ENCODE assay signal across 14 cellular contexts in genomic region chr4:138406881-138407280, GRCh38.
A peak's percentile ranks its signal among the peaks of the same experiment; 100 is the strongest.
DNase-seq lines count a peak whose midpoint lies in the region; ATAC-seq, FAIRE-seq and TF ChIP-seq lines count a peak whose summit lies in the region.
"Had no signal": no experiment of that assay in that cellular context is flagged by ENCODE, and none has a peak within 500 bp of the region (broad histone marks: within the 10 kb centered on the region; RNA-seq: fewer than 3 reads in every experiment).

No MANE protein-coding gene starts in this region.

- H3K4me2 ChIP-seq in DND-41 (ENCODE audit: insufficient read depth, low read length): no peak overlapping the region
- no peak overlapping the region for H3K4me2 ChIP-seq in neural progenitor cell

- H3K36me3 Mint-ChIP-seq in neural progenitor cell: peaks cover 4% of the 10 kb centered on the region
- no peaks in the 10 kb centered on the region for H3K36me3 Mint-ChIP-seq in naive thymus-derived CD8-positive, alpha-beta T cell

- peak; percentile 98 for FAIRE-seq in endometrium (lab: Jason Lieb, UNC)
- FAIRE-seq: pancreas had no signal

- H3K27me3 ChIP-seq in DND-41 (ENCODE audit: insufficient read depth, low read length, poor library complexity): no peaks in the 10 kb centered on the region
- H3K27me3 ChIP-seq in neural progenitor cell: peaks cover 6% of the 10 kb centered on the region
- H3K27me3 ChIP-seq: pancreas had no signal

- H3K9me3 Mint-ChIP-seq in neural progenitor cell: peaks cover 4% of the 10 kb centered on the region
- H3K9me3 Mint-ChIP-seq in naive thymus-derived CD8-positive, alpha-beta T cell: no peaks in the 10 kb centered on the region
- H3K9me3 Mint-ChIP-seq: activated T-helper 2 cell treated with anti-CD3 and anti-CD28 coated beads, Interferon-gamma antibody, Interleukin-2, Interleukin-4, amounts not matched to agents 10 μg/mL and 5 μg/mL and 100 μg/mL, durations not matched to agents 14 hours and 24 hours and 36 hours had no signal

- H3K9ac ChIP-seq in DND-41 (ENCODE audit: low read depth, low read length): no peak overlapping the region
- no peak overlapping the region for H3K9ac ChIP-seq in neural progenitor cell

- no peaks in the 10 kb centered on the region for H3F3A ChIP-seq in neural progenitor cell (ENCODE audit: low read depth)

- H3K4me1 Mint-ChIP-seq in neural progenitor cell: peaks cover 12% of the 10 kb centered on the region
- H3K4me1 Mint-ChIP-seq in naive thymus-derived CD8-positive, alpha-beta T cell: no peaks in the 10 kb centered on the region

- H3K4me1 ChIP-seq in DND-41 (ENCODE audit: insufficient read depth, low read length) (no peaks in the 10 kb centered on the region), neural progenitor cell (no peaks in the 10 kb centered on the region)

- H3K27ac ChIP-seq in DND-41 (ENCODE audit: low read length) (no peak overlapping the region), neural progenitor cell (no peak overlapping the region), caudate nucleus (ENCODE audit: low read depth, low read length) (no peak overlapping the region)
- H3K27ac ChIP-seq: lower lobe of right lung, pancreas had no signal

- DNase-seq in DND-41: no peak
- DNase-seq in MV-4-11 (lab: John Stamatoyannopoulos, UW): peak; percentile 76
- no peak for DNase-seq in neural progenitor cell (ENCODE audit: low spot score)
- DNase-seq in activated CD8-positive, alpha-beta memory T cell treated with anti-CD3 and anti-CD28 coated beads for 24 hours: no peak
- DNase-seq in SK-N-DZ (ENCODE audit: low spot score): no peak
- no peak for DNase-seq in naive thymus-derived CD8-positive, alpha-beta T cell
- no peak for DNase-seq in caudate nucleus (lab: John Stamatoyannopoulos, UW)
- DNase-seq: activated CD4-positive, alpha-beta T cell treated with anti-CD3 and anti-CD28 coated beads, Interleukin-2, amount 50 U/mL, for 1 hour; hypothalamus; lower lobe of right lung; NCI-H2107; pancreas had no signal

- H3K27ac Mint-ChIP-seq in neural progenitor cell: no peak overlapping the region
- no peak overlapping the region for H3K27ac Mint-ChIP-seq in naive thymus-derived CD8-positive, alpha-beta T cell
- H3K27ac Mint-ChIP-seq: activated T-helper 2 cell treated with anti-CD3 and anti-CD28 coated beads, Interferon-gamma antibody, Interleukin-2, Interleukin-4, amounts not matched to agents 10 μg/mL and 5 μg/mL and 100 μg/mL, durations not matched to agents 14 hours and 24 hours and 36 hours had no signal

- H3K4me3 Mint-ChIP-seq in neural progenitor cell: no peak overlapping the region
- H3K4me3 Mint-ChIP-seq in naive thymus-derived CD8-positive, alpha-beta T cell: no peak overlapping the region

- H3K9me3 ChIP-seq in DND-41 (ENCODE audit: insufficient read depth, low read length, severe bottlenecking) (no peaks in the 10 kb centered on the region), neural progenitor cell (ENCODE audit: low read depth) (no peaks in the 10 kb centered on the region)
- H3K9me3 ChIP-seq: lower lobe of right lung, pancreas had no signal

- H4K20me1 ChIP-seq in DND-41 (ENCODE audit: insufficient read depth, low read length): no peaks in the 10 kb centered on the region
- H4K20me1 ChIP-seq in neural progenitor cell (ENCODE audit: low read depth): no peaks in the 10 kb centered on the region

- POLR2A ChIA-PET in naive thymus-derived CD8-positive, alpha-beta T cell (lab: Charles Lee): no interaction called here

- H3K4me3 ChIP-seq in DND-41 (ENCODE audit: low read depth in 1 of 2, low read length in 2 of 2) (no peak overlapping the region), neural progenitor cell (no peak overlapping the region)
- H3K4me3 ChIP-seq: lower lobe of right lung, pancreas had no signal

- TF ChIP-seq CTCF in DND-41 (IDR thresholded peaks at IDR 0.05; ENCODE audit: borderline replicate concordance, extremely low read depth, low read length, poor library complexity, severe bottlenecking) (no peak), neural progenitor cell (IDR thresholded peaks at IDR 0.05) (no peak)

- H3K79me2 ChIP-seq in DND-41 (ENCODE audit: insufficient read depth, low read length): no peaks in the 10 kb centered on the region
- H3K79me2 ChIP-seq in neural progenitor cell (ENCODE audit: low read depth): no peaks in the 10 kb centered on the region

- H2AFZ ChIP-seq in DND-41 (ENCODE audit: low read depth, low read length) (0 out of 2 replicates have a peak overlapping the region, but pooled peaks have one; percentile 5), neural progenitor cell (replicated peaks) (peak overlapping the region; percentile 19)

- peaks cover 3% of the 10 kb centered on the region for H3K27me3 Mint-ChIP-seq in neural progenitor cell (ENCODE audit: insufficient read depth, low read depth)
- H3K27me3 Mint-ChIP-seq in naive thymus-derived CD8-positive, alpha-beta T cell: no peaks in the 10 kb centered on the region

- no peak for ATAC-seq in DND-41 (ENCODE audit: insufficient read depth, low read depth)
- no peak for ATAC-seq in naive thymus-derived CD8-positive, alpha-beta T cell

- H3K36me3 ChIP-seq in DND-41 (ENCODE audit: insufficient read depth, low read length): no peaks in the 10 kb centered on the region
- no peaks in the 10 kb centered on the region for H3K36me3 ChIP-seq in neural progenitor cell
- H3K36me3 ChIP-seq: lower lobe of right lung, pancreas had no signal
